Comparison of ENCODE assay signal across 26 cellular contexts in genomic region chr5:66992547-66992946, GRCh38.
DNase-seq lines count a peak whose midpoint lies in the region; ATAC-seq and TF ChIP-seq lines count a peak whose summit lies in the region.
"Had no signal": no experiment of that assay in that cellular context is flagged by ENCODE, and none has a peak within 500 bp of the region (broad histone marks: within the 10 kb centered on the region; RNA-seq: fewer than 3 reads in every experiment).

No MANE protein-coding gene starts in this region.

- in situ Hi-C loops in GM13976 (cut with MboI; ENCODE audit: low sequenced_read_pairs, unreplicated experiment) = loop anchor here (25.0 kb wide), 1 partner anchor 220 kb away; no protein-coding TSS in a partner anchor

- peaks cover 0 to 19% (median 0%) of the 10 kb centered on the region in 7 donors for H3K4me1 Mint-ChIP-seq in naive thymus-derived CD4-positive, alpha-beta T cell
- H3K4me1 Mint-ChIP-seq in type B pancreatic cell (ENCODE audit: unreplicated experiment) = peaks cover 18% of the 10 kb centered on the region

- peak; percentile 47 for ATAC-seq in naive thymus-derived CD4-positive, alpha-beta T cell
- ATAC-seq: activated CD4-positive, CD25-positive, alpha-beta regulatory T cell treated with anti-CD3 and anti-CD28 coated beads, Interleukin-2, amount 50 U/mL, for 24 hours; activated naive CD4-positive, alpha-beta T cell treated with anti-CD3 and anti-CD28 coated beads, Interleukin-2, amount 50 U/mL, for 72 hours; body of pancreas; HCT116; natural killer cell treated with Interleukin-12 subunit alpha and Interleukin-12 subunit beta and Interleukin-15 and Interleukin-18, amount 100 ng/mL, for 72 hours; PC-3 had no signal

- no peaks in the 10 kb centered on the region for H3K9me3 ChIP-seq in naive thymus-derived CD4-positive, alpha-beta T cell (ENCODE audit: control insufficient read depth in 2 of 3, low read length in 3 of 3)
- H3K9me3 ChIP-seq: body of pancreas, stomach had no signal

- H3K27ac ChIP-seq in naive thymus-derived CD4-positive, alpha-beta T cell (ENCODE audit: low read depth, low read length) = no peak overlapping the region
- H3K27ac ChIP-seq: body of pancreas, stomach had no signal

- H3K4me1 ChIP-seq in naive thymus-derived CD4-positive, alpha-beta T cell (ENCODE audit: control insufficient read depth in 2 of 2, insufficient read depth in 2 of 2, low read length in 2 of 2) = no peaks in the 10 kb centered on the region
- H3K4me1 ChIP-seq: body of pancreas had no signal

- H3K27ac Mint-ChIP-seq in naive thymus-derived CD4-positive, alpha-beta T cell = peak overlapping the region in 1 of 9 donors; percentile 6
- H3K27ac Mint-ChIP-seq in type B pancreatic cell = no peak overlapping the region
- H3K27ac Mint-ChIP-seq: activated naive CD4-positive, alpha-beta T cell treated with anti-CD3 and anti-CD28 coated beads, Interleukin-2, amount 50 U/mL, for 72 hours; CD14-positive monocyte; IgD-negative memory B cell; natural killer cell treated with Interleukin-12 subunit alpha and Interleukin-12 subunit beta and Interleukin-15 and Interleukin-18, amount 100 ng/mL, for 72 hours had no signal

- POLR2A ChIA-PET in naive thymus-derived CD4-positive, alpha-beta T cell (lab: Charles Lee) = interaction anchor here (0.9 kb wide), 1 partner anchor 168 kb away, joined by 3 read pairs; no protein-coding TSS in a partner anchor

- no peak overlapping the region for H3K4me3 Mint-ChIP-seq in naive thymus-derived CD4-positive, alpha-beta T cell
- H3K4me3 Mint-ChIP-seq in type B pancreatic cell = no peak overlapping the region
- H3K4me3 Mint-ChIP-seq: IgD-negative memory B cell; natural killer cell treated with Interleukin-12 subunit alpha and Interleukin-12 subunit beta and Interleukin-15 and Interleukin-18, amount 100 ng/mL, for 72 hours had no signal

- TF ChIP-seq CTCF in NB4 (IDR thresholded peaks at IDR 0.05; ENCODE audit: low read depth, low read length) (no peak), type B pancreatic cell (conservative IDR thresholded peaks at IDR 0.05) (no peak), GM13976 (IDR thresholded peaks at IDR 0.05; ENCODE audit: borderline replicate concordance, control extremely low read depth, extremely low read depth, insufficient read depth, missing control alignments) (no peak)

- no peaks in the 10 kb centered on the region for H3K27me3 ChIP-seq in naive thymus-derived CD4-positive, alpha-beta T cell (ENCODE audit: control insufficient read depth in 2 of 2, insufficient read depth in 2 of 2, low read length in 2 of 2)
- H3K27me3 ChIP-seq: body of pancreas, stomach had no signal

- DNase-seq in AML-193 (lab: John Stamatoyannopoulos, UW) (peak; percentile 91 to 95), NB4 (ENCODE audit: low read depth) (peak; percentile 32), amniotic epithelial cell (ENCODE audit: low read depth) (peak; percentile 64), type B pancreatic cell (ENCODE audit: extremely low spot score, unreplicated experiment) (no peak), HuH-7 (ENCODE audit: low spot score) (no peak), NCI-H1105 (lab: John Stamatoyannopoulos, UW) (no peak), GM13976 (ENCODE audit: low spot score) (no peak)
- no peak for DNase-seq in naive thymus-derived CD4-positive, alpha-beta T cell
- DNase-seq: activated CD8-positive, alpha-beta memory T cell treated with anti-CD3 and anti-CD28 coated beads for 24 hours; body of pancreas; DMS 273 treated with DMSO at 0.1 percent for 48 hours; hippocampal formation; mesendoderm; NCI-H1092 treated with DMSO at 0.1 percent for 48 hours; NCI-H2107; PC-3; posterior cingulate gyrus; stomach; T1000 had no signal

- no peak for TF ChIP-seq POLR2A in NB4 (IDR thresholded peaks at IDR 0.05; ENCODE audit: extremely low read depth, insufficient read length)

- H3K36me3 ChIP-seq in naive thymus-derived CD4-positive, alpha-beta T cell (ENCODE audit: control insufficient read depth in 2 of 3, insufficient read depth in 3 of 3, low read length in 3 of 3) = no peaks in the 10 kb centered on the region
- H3K36me3 ChIP-seq: stomach had no signal

- H3K27me3 Mint-ChIP-seq in naive thymus-derived CD4-positive, alpha-beta T cell = peaks cover 0 to 4% (median 0%) of the 10 kb centered on the region in 5 donors
- H3K27me3 Mint-ChIP-seq in type B pancreatic cell = no peaks in the 10 kb centered on the region
- H3K27me3 Mint-ChIP-seq: IgD-negative memory B cell had no signal

- no peaks in the 10 kb centered on the region for H3K9me3 Mint-ChIP-seq in naive thymus-derived CD4-positive, alpha-beta T cell
- H3K9me3 Mint-ChIP-seq in type B pancreatic cell = no peaks in the 10 kb centered on the region
- H3K9me3 Mint-ChIP-seq: activated naive CD4-positive, alpha-beta T cell treated with anti-CD3 and anti-CD28 coated beads, Interleukin-2, amount 50 U/mL, for 72 hours; CD14-positive monocyte; IgD-negative memory B cell; natural killer cell treated with Interleukin-12 subunit alpha and Interleukin-12 subunit beta and Interleukin-15 and Interleukin-18, amount 100 ng/mL, for 72 hours had no signal

- H3K36me3 Mint-ChIP-seq in naive thymus-derived CD4-positive, alpha-beta T cell = peaks cover 0 to 6% (median 0%) of the 10 kb centered on the region in 5 donors
- no peaks in the 10 kb centered on the region for H3K36me3 Mint-ChIP-seq in type B pancreatic cell
- H3K36me3 Mint-ChIP-seq: activated naive CD4-positive, alpha-beta T cell treated with anti-CD3 and anti-CD28 coated beads, Interleukin-2, amount 50 U/mL, for 72 hours; CD14-positive monocyte; IgD-negative memory B cell; natural killer cell treated with Interleukin-12 subunit alpha and Interleukin-12 subunit beta and Interleukin-15 and Interleukin-18, amount 100 ng/mL, for 72 hours had no signal

- intact Hi-C loops in naive thymus-derived CD4-positive, alpha-beta T cell (cut with micrococcal nuclease) = no loop called here

- no peak overlapping the region for H3K4me3 ChIP-seq in NB4 (ENCODE audit: low read depth, low read length)
- H3K4me3 ChIP-seq in naive thymus-derived CD4-positive, alpha-beta T cell (ENCODE audit: low read length) = no peak overlapping the region
- H3K4me3 ChIP-seq: body of pancreas, skin epidermis, stomach had no signal

- CTCF ChIA-PET in naive thymus-derived CD4-positive, alpha-beta T cell (lab: Charles Lee) = interaction anchor here (1.0 to 1.9 kb wide), 2 partner anchors 9 to 157 kb away, joined by 3 to 6 read pairs; no protein-coding TSS in a partner anchor

Comparison
In these comparisons a context has a peak if more than half of its experiments do, and no peak if none do; other contexts are left out.
1. DNase-seq: peak in AML-193 (2 of 2), NB4 (single experiment) and amniotic epithelial cell (single experiment); none in naive thymus-derived CD4-positive, alpha-beta T cell (0 of 9), type B pancreatic cell (single experiment), HuH-7 (single experiment), NCI-H1105 (single experiment) and GM13976 (single experiment).